1 cellular context compared by ENCODE assay signal in the genomic region with DNA sequence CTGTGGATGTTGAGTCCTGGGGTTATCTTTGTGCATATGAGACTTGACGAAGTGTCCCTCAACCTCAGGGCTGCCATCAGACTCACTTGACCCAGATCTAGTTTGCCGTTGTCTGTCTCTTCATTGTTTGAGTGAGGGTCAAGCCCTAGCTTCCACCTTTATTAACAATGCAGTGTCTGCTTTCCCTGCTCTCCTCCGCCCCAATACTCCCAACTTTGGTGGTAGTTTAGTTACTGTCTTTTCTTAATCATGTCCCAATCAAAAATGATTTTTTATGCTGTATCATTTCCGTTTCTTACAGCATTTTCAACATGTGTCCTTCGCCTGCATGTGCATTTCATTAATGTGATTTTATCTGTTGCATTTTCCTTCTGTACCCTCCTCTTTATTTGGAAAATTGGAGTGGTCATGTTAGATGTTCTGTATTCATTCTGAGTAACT.
TF ChIP-seq lines count a peak whose summit lies in the region.

No MANE protein-coding gene starts in this region.

TF ChIP-seq in endothelial cell of umbilical vein, 7 proteins besides CTCF, POLR2A, EP300 and RAD21 (continued from another document):
- no peak for TF ChIP-seq EZH2 (IDR thresholded peaks at IDR 0.05; ENCODE audit: borderline replicate concordance, low read depth, low read length, severe bottlenecking)
- no peak for TF ChIP-seq JUN (IDR thresholded peaks at IDR 0.05; ENCODE audit: borderline replicate concordance, insufficient read depth, insufficient read length, low read depth)
- no peak for TF ChIP-seq FOS (IDR thresholded peaks at IDR 0.05; ENCODE audit: borderline replicate concordance, insufficient read depth, low read length)
